Comparison of ENCODE assay signal across 1 cellular context in genomic region chr18:28109781-28110460, GRCh38.
TF ChIP-seq lines count a peak whose summit lies in the region.

No MANE protein-coding gene starts in this region.

TF ChIP-seq in H1, 55 proteins besides CTCF, POLR2A, EP300 and RAD21 (continued from another document):
- TF ChIP-seq TAF7 (optimal IDR thresholded peaks at IDR 0.05; ENCODE audit: borderline replicate concordance, low read depth, low read length) = no peak
- no peak for TF ChIP-seq ATF3 (IDR thresholded peaks at IDR 0.05; ENCODE audit: insufficient read depth, low read depth, low read length)
- TF ChIP-seq SIN3A (conservative IDR thresholded peaks at IDR 0.05 in 1 of 2, IDR thresholded peaks at IDR 0.05 in 1 of 2; ENCODE audit: low read depth in 1 of 2, low read length in 2 of 2) = no peak
- TF ChIP-seq RXRA (IDR thresholded peaks at IDR 0.05; ENCODE audit: insufficient read depth, low read depth, low read length) = no peak
- TF ChIP-seq RFX5 (IDR thresholded peaks at IDR 0.05; ENCODE audit: borderline replicate concordance, low read depth, low read length) = no peak
- no peak for TF ChIP-seq NANOG (IDR thresholded peaks at IDR 0.05; ENCODE audit: insufficient read depth, low read depth, low read length, poor library complexity, severe bottlenecking)
- TF ChIP-seq HDAC2 (IDR thresholded peaks at IDR 0.05; ENCODE audit: borderline replicate concordance in 1 of 2, low read depth in 2 of 2, low read length in 2 of 2) = no peak
- TF ChIP-seq CBX5 (IDR thresholded peaks at IDR 0.05; ENCODE audit: low read depth, low read length) = no peak
- no peak for TF ChIP-seq KDM5A (IDR thresholded peaks at IDR 0.05; ENCODE audit: low read length)
TF ChIP-seq in H1: peak in this region for 0.
